1 cellular context compared by ENCODE assay signal in genomic region chr19:4172861-4173473, GRCh38.
A peak's percentile ranks its signal among the peaks of the same experiment; 100 is the strongest.
TF ChIP-seq lines count a peak whose summit lies in the region.

No MANE protein-coding gene starts in this region.

TF ChIP-seq in H1, 55 proteins besides CTCF, POLR2A, EP300 and RAD21:
- TF ChIP-seq, protein P1, sequence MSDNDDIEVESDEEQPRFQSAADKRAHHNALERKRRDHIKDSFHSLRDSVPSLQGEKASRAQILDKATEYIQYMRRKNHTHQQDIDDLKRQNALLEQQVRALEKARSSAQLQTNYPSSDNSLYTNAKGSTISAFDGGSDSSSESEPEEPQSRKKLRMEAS (IDR thresholded peaks at IDR 0.05) = peak; percentile 77
- TF ChIP-seq NANOG (IDR thresholded peaks at IDR 0.05; ENCODE audit: insufficient read depth, low read depth, low read length, poor library complexity, severe bottlenecking) (no peak), POU5F1 (IDR thresholded peaks at IDR 0.05; ENCODE audit: low read depth, low read length) (no peak), MAFK (IDR thresholded peaks at IDR 0.05; ENCODE audit: low read depth, low read length) (no peak), FOSL1 (IDR thresholded peaks at IDR 0.05; ENCODE audit: insufficient read depth, low read depth, low read length) (no peak), CBX5 (IDR thresholded peaks at IDR 0.05; ENCODE audit: low read depth, low read length) (no peak), SUZ12 (IDR thresholded peaks at IDR 0.05; ENCODE audit: low read length) (no peak), CREB1 (IDR thresholded peaks at IDR 0.05) (0 out of 2 replicates have a peak, but pooled peaks have one; percentile 38), JUND (IDR thresholded peaks at IDR 0.05; ENCODE audit: low read length) (no peak), KDM4A (IDR thresholded peaks at IDR 0.05; ENCODE audit: low read depth, low read length, severe bottlenecking) (no peak), HDAC2 (IDR thresholded peaks at IDR 0.05; ENCODE audit: borderline replicate concordance in 1 of 2, low read depth in 2 of 2, low read length in 2 of 2) (0 out of 4 replicates have a peak, but pooled peaks of 1 of the 2 experiments have one; percentile 47), SIRT6 (IDR thresholded peaks at IDR 0.05; ENCODE audit: low read length) (no peak), RBBP5 (IDR thresholded peaks at IDR 0.05; ENCODE audit: borderline replicate concordance, low read depth, low read length) (no peak), ATF3 (IDR thresholded peaks at IDR 0.05; ENCODE audit: insufficient read depth, low read depth, low read length) (no peak), SIN3A (conservative IDR thresholded peaks at IDR 0.05 in 1 of 2, IDR thresholded peaks at IDR 0.05 in 1 of 2; ENCODE audit: low read depth in 1 of 2, low read length in 2 of 2) (peak; percentile 85 to 97; a peak in 3 of 4 replicates), GABPA (IDR thresholded peaks at IDR 0.05; ENCODE audit: borderline replicate concordance, insufficient read depth, low read length) (peak; percentile 43; the same call in 1 of the 2 replicates), TCF12 (IDR thresholded peaks at IDR 0.05; ENCODE audit: low read depth, low read length) (no peak), CBX8 (IDR thresholded peaks at IDR 0.05; ENCODE audit: borderline replicate concordance, low read depth, low read length) (no peak), ZNF274 (IDR thresholded peaks at IDR 0.05; ENCODE audit: borderline replicate concordance, extremely low read depth, low read length) (no peak), NRF1 (IDR thresholded peaks at IDR 0.05; ENCODE audit: low read depth, low read length) (no peak), ASH2L (IDR thresholded peaks at IDR 0.05; ENCODE audit: low read length) (peak; percentile 54), CHD1 (IDR thresholded peaks at IDR 0.05; ENCODE audit: low read depth, low read length) (no peak)
- TF ChIP-seq, protein P2, sequence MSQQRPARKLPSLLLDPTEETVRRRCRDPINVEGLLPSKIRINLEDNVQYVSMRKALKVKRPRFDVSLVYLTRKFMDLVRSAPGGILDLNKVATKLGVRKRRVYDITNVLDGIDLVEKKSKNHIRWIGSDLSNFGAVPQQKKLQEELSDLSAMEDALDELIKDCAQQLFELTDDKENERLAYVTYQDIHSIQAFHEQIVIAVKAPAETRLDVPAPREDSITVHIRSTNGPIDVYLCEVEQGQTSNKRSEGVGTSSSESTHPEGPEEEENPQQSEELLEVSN (IDR thresholded peaks at IDR 0.05) = no peak
TF ChIP-seq in H1: peak in this region for 6.
